Comparison of ENCODE assay signal across 25 cellular contexts in the genomic region with DNA sequence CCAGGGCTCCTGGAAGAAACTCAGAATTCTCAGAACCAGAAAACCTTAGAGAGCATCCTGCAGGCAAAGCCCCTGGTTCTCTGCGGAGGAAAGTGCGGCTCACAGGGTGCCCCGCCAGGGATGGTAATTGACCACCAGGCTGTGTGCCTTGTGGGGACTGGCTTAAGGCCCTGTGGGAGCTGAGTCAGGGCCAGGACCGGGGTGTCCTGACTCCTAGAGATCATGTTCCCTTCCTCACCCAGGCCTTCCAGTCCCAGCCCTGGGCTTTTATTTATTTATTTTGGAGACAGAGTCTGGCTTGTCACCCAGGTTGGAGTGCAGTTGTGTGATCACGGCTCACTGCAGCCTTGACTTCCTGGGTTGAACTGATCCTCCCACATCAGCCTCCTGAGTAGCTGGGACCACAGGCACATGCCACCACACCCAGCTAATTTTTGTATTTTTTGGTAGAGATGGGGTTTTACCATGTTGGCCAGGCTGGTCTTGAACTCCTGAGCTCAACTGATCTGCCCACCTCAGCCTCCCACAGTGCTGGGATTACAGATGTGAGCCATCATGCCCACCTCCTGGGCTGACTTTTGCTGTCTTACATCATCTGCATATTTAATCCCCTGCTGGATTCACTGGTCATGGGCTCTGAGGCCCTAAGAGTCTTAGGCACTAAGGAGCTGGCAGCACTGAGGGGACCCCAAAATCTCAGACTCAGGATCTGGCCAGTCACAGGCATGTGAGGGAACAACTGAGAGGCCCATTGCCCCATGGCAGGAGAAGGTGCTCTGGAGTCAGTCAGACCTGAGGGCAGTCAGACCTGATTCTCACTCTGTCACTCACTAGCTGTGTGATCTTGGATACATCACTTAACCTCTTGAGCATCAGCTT. TPM values are rescaled to one million over a fixed set of nuclear protein-coding genes. Genes with fewer than 3 reads are reported as not detected.
"Had no signal": no experiment of that assay in that cellular context is flagged by ENCODE, and none has a peak within 500 bp of the region (broad histone marks: within the 10 kb centered on the region; RNA-seq: fewer than 3 reads in every experiment).

No MANE protein-coding gene starts in this region.

- H3K36me3 Mint-ChIP-seq: naive thymus-derived CD4-positive, alpha-beta T cell; neural progenitor cell had no signal

- DNase-seq: activated B cell treated with CpG ODN at 0.5 μM for 24 hours; activated CD4-positive, alpha-beta memory T cell treated with anti-CD3 and anti-CD28 coated beads, Interleukin-2, amount 10 ng/mL, durations not matched to agents 7 days and 5 days; activated CD4-positive, alpha-beta T cell treated with anti-CD3 and anti-CD28 coated beads for 4 hours; activated effector memory CD4-positive, alpha-beta T cell treated with anti-CD3 and anti-CD28 coated beads, Interleukin-2, amount 50 U/mL, for 16 hours; activated naive CD4-positive, alpha-beta T cell treated with anti-CD3 and anti-CD28 coated beads, Interleukin-2, amount 50 U/mL, for 16 hours; activated T-cell treated with anti-CD3 and anti-CD28 coated beads, Interleukin-2, amount 50 U/mL, for 4 hours; aorta; brain microvascular endothelial cell; central memory CD4-positive, alpha-beta T cell; dorsolateral prefrontal cortex; head of caudate nucleus; left lung; mucosa of descending colon; naive thymus-derived CD4-positive, alpha-beta T cell; ovary; stimulated activated CD4-positive, alpha-beta T cell treated with anti-CD3 and anti-CD28 coated beads, Interleukin-4, amount 100 ng/mL, for 1 hour; stimulated activated naive CD8-positive, alpha-beta T cell treated with anti-CD3 and anti-CD28 coated beads, Interleukin-15, amount 100 ng/mL, for 72 hours; transverse colon had no signal

- H3K9me3 Mint-ChIP-seq: activated B cell treated with CpG ODN at 0.5 μM for 24 hours; activated CD4-positive, alpha-beta memory T cell treated with anti-CD3 and anti-CD28 coated beads, Interleukin-2, amount 10 ng/mL, durations not matched to agents 7 days and 5 days; activated T-cell treated with anti-CD3 and anti-CD28 coated beads, Interleukin-2, amount 50 U/mL, for 4 hours; naive thymus-derived CD4-positive, alpha-beta T cell; neural progenitor cell; stimulated activated naive CD8-positive, alpha-beta T cell treated with anti-CD3 and anti-CD28 coated beads, Interleukin-15, amount 100 ng/mL, for 72 hours had no signal

- H3K36me3 ChIP-seq: brain microvascular endothelial cell, left lung, neural progenitor cell, ovary, right lobe of liver, suprapubic skin, transverse colon, vagina had no signal

- H3K4me2 ChIP-seq: neural progenitor cell, smooth muscle cell had no signal

- H3K4me3 ChIP-seq: dorsolateral prefrontal cortex, left lung, mucosa of descending colon, neural progenitor cell, ovary, right lobe of liver, smooth muscle cell, suprapubic skin, transverse colon, vagina had no signal

- H3K9me3 ChIP-seq: left lung, mucosa of descending colon, ovary, right lobe of liver, suprapubic skin, transverse colon, vagina had no signal

- H3K9ac ChIP-seq: neural progenitor cell had no signal

- H3K27ac ChIP-seq: brain microvascular endothelial cell, dorsolateral prefrontal cortex, epithelial cell of prostate, left lung, neural progenitor cell, ovary, right lobe of liver, suprapubic skin, transverse colon, vagina had no signal

- H3K4me3 Mint-ChIP-seq: activated B cell treated with CpG ODN at 0.5 μM for 24 hours; activated CD4-positive, alpha-beta memory T cell treated with anti-CD3 and anti-CD28 coated beads, Interleukin-2, amount 10 ng/mL, durations not matched to agents 7 days and 5 days; activated T-cell treated with anti-CD3 and anti-CD28 coated beads, Interleukin-2, amount 50 U/mL, for 4 hours; naive thymus-derived CD4-positive, alpha-beta T cell; neural progenitor cell; stimulated activated naive CD8-positive, alpha-beta T cell treated with anti-CD3 and anti-CD28 coated beads, Interleukin-15, amount 100 ng/mL, for 72 hours had no signal

- H2AFZ ChIP-seq: neural progenitor cell had no signal

- H3K27me3 ChIP-seq: brain microvascular endothelial cell, dorsolateral prefrontal cortex, ovary, vagina had no signal

- H3K27ac Mint-ChIP-seq: activated B cell treated with CpG ODN at 0.5 μM for 24 hours; activated CD4-positive, alpha-beta memory T cell treated with anti-CD3 and anti-CD28 coated beads, Interleukin-2, amount 10 ng/mL, durations not matched to agents 7 days and 5 days; naive thymus-derived CD4-positive, alpha-beta T cell; neural progenitor cell had no signal

RNA-seq across cellular contexts. Expression of gene LAMP3, which starts 20.4 kb away (rescaled TPM):
- total RNA-seq: frontal cortex had no signal
